ENCODE assay signal across 8 cellular contexts in the genomic region with DNA sequence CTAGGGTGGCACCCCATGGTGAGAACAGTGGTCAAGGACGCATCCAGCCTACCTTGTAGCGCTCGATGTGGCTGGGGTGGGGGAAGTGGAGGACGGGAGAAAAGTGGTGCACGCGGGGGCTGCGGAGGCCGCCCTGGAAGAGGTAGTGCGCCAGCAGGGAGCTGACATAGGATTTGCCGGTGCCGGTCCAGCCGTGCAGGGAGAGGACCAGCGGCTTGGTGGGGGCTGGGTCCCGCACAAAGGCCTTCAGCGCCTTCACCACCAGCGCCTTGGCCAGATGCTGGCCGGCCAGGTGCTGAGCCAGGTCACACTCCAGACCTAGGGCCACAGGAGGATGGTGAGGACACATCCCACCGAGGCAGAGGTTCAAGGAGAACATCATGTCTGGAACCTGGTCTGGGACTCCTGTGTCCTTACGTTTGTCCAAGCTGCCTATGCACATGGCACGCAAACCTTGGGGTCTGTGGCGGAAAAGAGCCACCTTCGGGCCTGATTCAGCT. TPM values are rescaled to one million over a fixed set of nuclear protein-coding genes. Genes with fewer than 3 reads are reported as not detected.
A peak's percentile ranks its signal among the peaks of the same experiment; 100 is the strongest.
DNase-seq lines count a peak whose midpoint lies in the region; ATAC-seq, FAIRE-seq and TF ChIP-seq lines count a peak whose summit lies in the region.

No MANE protein-coding gene starts in this region.

- 58% methylated on average over 22 of the region's 22 CpGs for WGBS in liver

- H3K4me3 ChIP-seq in astrocyte (ENCODE audit: insufficient read depth, low read depth, low read length) (peak overlapping the region; percentile 59), liver (ENCODE audit: low read depth in 1 of 3, low read length in 3 of 3) (peak overlapping the region in 2 of 3 donors; percentile 69 to 74), tibial artery (peak overlapping the region; percentile 69 to 75)

- peaks cover 6% of the 10 kb centered on the region for H3K79me2 ChIP-seq in astrocyte (ENCODE audit: insufficient read depth, low read length)

- no peaks in the 10 kb centered on the region for H3K9me3 Mint-ChIP-seq in activated T-cell treated with anti-CD3 and anti-CD28 coated beads, Interleukin-2, amount 50 U/mL, for 72 hours
- peaks cover under 1% of the 10 kb centered on the region for H3K9me3 Mint-ChIP-seq in astrocyte (ENCODE audit: unreplicated experiment)

- peak overlapping the region; percentile 80 to 87 for H3K4me3 Mint-ChIP-seq in activated T-cell treated with anti-CD3 and anti-CD28 coated beads, Interleukin-2, amount 50 U/mL, for 72 hours
- peak overlapping the region; percentile 82 for H3K4me3 Mint-ChIP-seq in astrocyte (ENCODE audit: unreplicated experiment)

- no peak for DNase-seq in activated T-cell treated with anti-CD3 and anti-CD28 coated beads, Interleukin-2, amount 50 U/mL, for 72 hours
- no peak for DNase-seq in activated T-cell treated with anti-CD3 and anti-CD28 coated beads, Interleukin-2, amount 50 U/mL, for 48 hours
- no peak for DNase-seq in astrocyte (ENCODE audit: low read depth)
- DNase-seq in tibial artery = no peak
- DNase-seq in activated CD8-positive, alpha-beta memory T cell treated with anti-CD3 and anti-CD28 coated beads, Interleukin-2, amount 50 U/mL, for 48 hours = no peak
- DNase-seq in dedifferentiated amniotic fluid mesenchymal stem cell (ENCODE audit: extremely low spot score) = no peak
- no peak for DNase-seq in HuH-7.5 (ENCODE audit: low spot score)

- H3K27me3 Mint-ChIP-seq in activated T-cell treated with anti-CD3 and anti-CD28 coated beads, Interleukin-2, amount 50 U/mL, for 72 hours (ENCODE audit: low read depth) = no peaks in the 10 kb centered on the region
- peaks cover 6% of the 10 kb centered on the region for H3K27me3 Mint-ChIP-seq in astrocyte (ENCODE audit: low read depth, unreplicated experiment)

- H3K4me1 ChIP-seq in astrocyte (ENCODE audit: insufficient read depth, low read length) = peaks cover 11% of the 10 kb centered on the region
- peaks cover 0 to 9% (median 7%) of the 10 kb centered on the region in 4 donors for H3K4me1 ChIP-seq in liver (ENCODE audit: control insufficient read depth in 4 of 4, insufficient read depth in 4 of 4, low read length in 3 of 4)
- H3K4me1 ChIP-seq in tibial artery = peaks cover 0 to 13% (median 7%) of the 10 kb centered on the region in 4 donors

- peaks cover 0 to 6% of the 10 kb centered on the region in 2 donors for H3K36me3 Mint-ChIP-seq in activated T-cell treated with anti-CD3 and anti-CD28 coated beads, Interleukin-2, amount 50 U/mL, for 72 hours (ENCODE audit: insufficient read depth in 2 of 2)
- no peaks in the 10 kb centered on the region for H3K36me3 Mint-ChIP-seq in astrocyte (ENCODE audit: low read depth, unreplicated experiment)

- no peak for FAIRE-seq in astrocyte (lab: Jason Lieb, UNC)

- H3K9me3 ChIP-seq in astrocyte (ENCODE audit: insufficient read depth, low read depth, low read length) = no peaks in the 10 kb centered on the region
- H3K9me3 ChIP-seq in liver (ENCODE audit: control insufficient read depth in 4 of 4, low read length in 3 of 4) = no peaks in the 10 kb centered on the region
- no peaks in the 10 kb centered on the region for H3K9me3 ChIP-seq in tibial artery

- peaks cover 10% of the 10 kb centered on the region for H3K4me1 Mint-ChIP-seq in activated T-cell treated with anti-CD3 and anti-CD28 coated beads, Interleukin-2, amount 50 U/mL, for 72 hours (ENCODE audit: low read depth)
- peaks cover 2% of the 10 kb centered on the region for H3K4me1 Mint-ChIP-seq in astrocyte (ENCODE audit: low read depth, unreplicated experiment)

- intact Hi-C loops in tibial artery (cut with DNase I; ENCODE audit: low total_unique reads) = loop anchor here (2.0 kb wide), 1 partner anchor 51 kb away; no protein-coding TSS in a partner anchor

- no peak for TF ChIP-seq CTCF in astrocyte (IDR thresholded peaks at IDR 0.05; ENCODE audit: insufficient read depth, low read depth, low read length)
- no peak for TF ChIP-seq CTCF in liver (IDR thresholded peaks at IDR 0.05; ENCODE audit: low read depth, low read length, missing input control)
- TF ChIP-seq CTCF in tibial artery (IDR thresholded peaks at IDR 0.05) = no peak

- H4K20me1 ChIP-seq in astrocyte (ENCODE audit: insufficient read depth, low read length) = peaks cover 5% of the 10 kb centered on the region

- H3K36me3 ChIP-seq in astrocyte (ENCODE audit: insufficient read depth, low read length) (no peaks in the 10 kb centered on the region), liver (ENCODE audit: control insufficient read depth in 4 of 4, insufficient read depth in 3 of 4, low read depth in 1 of 4, low read length in 3 of 4) (peaks cover 0 to 3% (median 1%) of the 10 kb centered on the region in 4 donors), tibial artery (peaks cover 0 to 27% (median 21%) of the 10 kb centered on the region in 3 donors)

- peak overlapping the region; percentile 54 for H3K27ac ChIP-seq in astrocyte (ENCODE audit: low read depth, low read length)
- H3K27ac ChIP-seq in liver (ENCODE audit: low read depth in 1 of 2, low read length in 2 of 2) = peak overlapping the region; percentile 74 to 81
- peak overlapping the region; percentile 93 for H3K27ac ChIP-seq in tibial artery

- no peak for ATAC-seq in activated T-cell treated with anti-CD3 and anti-CD28 coated beads, Interleukin-2, amount 50 U/mL, for 72 hours (replicated peaks in 1 of 2)

- no peaks in the 10 kb centered on the region for H3K27me3 ChIP-seq in astrocyte (ENCODE audit: insufficient read depth, low read length)
- no peaks in the 10 kb centered on the region for H3K27me3 ChIP-seq in liver (ENCODE audit: control insufficient read depth in 4 of 4, insufficient read depth in 4 of 4, low read length in 3 of 4)
- no peaks in the 10 kb centered on the region for H3K27me3 ChIP-seq in tibial artery

- H2AFZ ChIP-seq in astrocyte (ENCODE audit: low read depth, low read length) = peak overlapping the region; percentile 87

- TF ChIP-seq RAD21 in liver (IDR thresholded peaks at IDR 0.05) = no peak

- H3K27ac Mint-ChIP-seq in activated T-cell treated with anti-CD3 and anti-CD28 coated beads, Interleukin-2, amount 50 U/mL, for 72 hours = no peak overlapping the region
- H3K27ac Mint-ChIP-seq in astrocyte (ENCODE audit: unreplicated experiment) = no peak overlapping the region

- H3K9ac ChIP-seq in astrocyte (ENCODE audit: low read length) (peak overlapping the region; percentile 77), liver (ENCODE audit: low read depth in 1 of 2, low read length in 2 of 2) (no peak overlapping the region)

- peak overlapping the region; percentile 85 for H3K4me2 ChIP-seq in astrocyte (ENCODE audit: low read length)

TF ChIP-seq in liver, 16 proteins besides CTCF, POLR2A, EP300 and RAD21 (continues in another document):
- TF ChIP-seq FOXA2 (IDR thresholded peaks at IDR 0.05) (no peak), ZBTB33 (IDR thresholded peaks at IDR 0.05) (no peak), EGR1 (IDR thresholded peaks at IDR 0.05; ENCODE audit: low read depth in 2 of 2) (no peak), ATF3 (IDR thresholded peaks at IDR 0.05) (no peak), HNF4A (conservative IDR thresholded peaks at IDR 0.05) (no peak), SP1 (IDR thresholded peaks at IDR 0.05) (no peak), JUND (IDR thresholded peaks at IDR 0.05) (no peak), HNF4G (IDR thresholded peaks at IDR 0.05) (no peak), RXRA (IDR thresholded peaks at IDR 0.05) (no peak), TAF1 (conservative IDR thresholded peaks at IDR 0.05) (no peak)
- TF ChIP-seq, protein P1, sequence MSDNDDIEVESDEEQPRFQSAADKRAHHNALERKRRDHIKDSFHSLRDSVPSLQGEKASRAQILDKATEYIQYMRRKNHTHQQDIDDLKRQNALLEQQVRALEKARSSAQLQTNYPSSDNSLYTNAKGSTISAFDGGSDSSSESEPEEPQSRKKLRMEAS (IDR thresholded peaks at IDR 0.05) = no peak

RNA-seq across cellular contexts. Expression of gene TOR2A, which starts 0.8 kb away (rescaled TPM):
- total RNA-seq in activated T-cell treated with anti-CD3 and anti-CD28 coated beads, Interleukin-2, amount 50 U/mL, for 72 hours = 10 to 100 TPM; 12.5 to 16.4 TPM
- total RNA-seq in astrocyte (7.5 and 8.5 TPM in 2 replicates), liver (10 to 100 TPM in 1 of 2 donors, 1 to 10 TPM in 1; 5.1 to 10.8 TPM)
- polyA plus RNA-seq in liver = 10 to 100 TPM; 12.9 to 14.6 TPM

RNA-seq across cellular contexts. Expression of gene TTC16, which starts 18.4 kb away (rescaled TPM):
- 1 to 10 TPM in 1 of 2 donors, under 1 TPM in 1; 0.55 to 5.3 TPM for total RNA-seq in activated T-cell treated with anti-CD3 and anti-CD28 coated beads, Interleukin-2, amount 50 U/mL, for 72 hours
- total RNA-seq in astrocyte (not detected in 2 replicates), liver (under 1 TPM in 1 of 2 donors, not detected in 1; 0.08 TPM)
- under 1 TPM in 1 of 2 donors, not detected in 1; 0.02 TPM for polyA plus RNA-seq in liver

RNA-seq across cellular contexts. Expression of gene PTRH1, which starts 18.8 kb away (rescaled TPM):
- total RNA-seq in activated T-cell treated with anti-CD3 and anti-CD28 coated beads, Interleukin-2, amount 50 U/mL, for 72 hours = 1 to 10 TPM; 8.0 to 9.2 TPM
- total RNA-seq in astrocyte (9.9 and 13.5 TPM in 2 replicates), liver (1 to 10 TPM; 6.7 to 7.8 TPM)
- 10 to 100 TPM; 11.5 to 21.6 TPM for polyA plus RNA-seq in liver

RNA-seq across cellular contexts. Expression of gene CFAP157, which starts 27.5 kb away (rescaled TPM):
- not detected for total RNA-seq in activated T-cell treated with anti-CD3 and anti-CD28 coated beads, Interleukin-2, amount 50 U/mL, for 72 hours
- 0.09 TPM in 1 of 2 replicates, not detected in the other for total RNA-seq in astrocyte
- not detected for total RNA-seq in liver
- under 1 TPM; 0.07 to 0.22 TPM for polyA plus RNA-seq in liver

RNA-seq across cellular contexts. Expression of gene SH2D3C, which starts 44.2 kb away (rescaled TPM):
- total RNA-seq in activated T-cell treated with anti-CD3 and anti-CD28 coated beads, Interleukin-2, amount 50 U/mL, for 72 hours = 10 to 100 TPM; 59.5 to 65.8 TPM
- total RNA-seq in astrocyte (4.6 and 5.8 TPM in 2 replicates), liver (1 to 10 TPM; 4.8 to 5.1 TPM)
- polyA plus RNA-seq in liver = 1 to 10 TPM; 2.2 to 3.1 TPM
